16 cellular contexts compared by ENCODE assay signal in the genomic region with DNA sequence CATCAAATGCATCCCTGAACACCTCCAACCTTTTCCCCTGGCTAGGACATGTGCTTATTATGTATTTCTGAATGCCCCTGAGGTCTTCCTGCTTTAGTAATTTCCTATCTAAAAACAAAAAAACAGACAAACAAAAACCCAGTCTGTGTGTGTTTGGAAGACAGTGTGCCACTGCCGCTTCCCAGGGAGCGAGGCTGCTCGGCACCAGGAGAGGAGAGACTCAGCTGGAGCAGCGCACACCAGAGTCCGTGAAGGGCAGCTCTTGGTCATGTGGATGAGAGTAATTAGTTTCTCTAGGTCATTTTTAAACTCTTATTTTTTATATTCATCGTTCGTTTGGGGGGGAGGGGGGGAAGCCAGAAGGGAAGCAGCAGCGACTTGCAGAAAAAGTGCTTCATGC. TPM values are rescaled to one million over a fixed set of nuclear protein-coding genes. Genes with fewer than 3 reads are reported as not detected.
A peak's percentile ranks its signal among the peaks of the same experiment; 100 is the strongest.
DNase-seq lines count a peak whose midpoint lies in the region; ATAC-seq and TF ChIP-seq lines count a peak whose summit lies in the region.
"Had no signal": no experiment of that assay in that cellular context is flagged by ENCODE, and none has a peak within 500 bp of the region (broad histone marks: within the 10 kb centered on the region; RNA-seq: fewer than 3 reads in every experiment).

No MANE protein-coding gene starts in this region.

- H3K4me3 Mint-ChIP-seq in osteocyte (ENCODE audit: unreplicated experiment) (no peak overlapping the region), Caco-2 (ENCODE audit: unreplicated experiment) (no peak overlapping the region)
- H3K4me3 Mint-ChIP-seq: H9 had no signal

- no peaks in the 10 kb centered on the region for H3K9me3 Mint-ChIP-seq in osteocyte (ENCODE audit: unreplicated experiment)
- H3K9me3 Mint-ChIP-seq in Caco-2 (ENCODE audit: unreplicated experiment), result no peaks in the 10 kb centered on the region
- H3K9me3 Mint-ChIP-seq: H9 had no signal

- intact Hi-C loops in Caco-2 (cut with micrococcal nuclease; ENCODE audit: unreplicated experiment), result loop anchor here (5.0 kb wide), 1 partner anchor 454 kb away; the partner anchor contains the start of gene NPEPL1

- H3K4me3 ChIP-seq in endocrine pancreas (ENCODE audit: control insufficient read depth, insufficient read depth, low read length) (peak overlapping the region; percentile 44), Caco-2 (ENCODE audit: low read depth, low read length) (no peak overlapping the region)
- H3K4me3 ChIP-seq: BLaER1 treated with 17β-estradiol and CSF1 and Interleukin-3, amounts not matched to agents 10 nM and 100 nM; K562 had no signal

- H3K36me3 ChIP-seq in endocrine pancreas (ENCODE audit: control insufficient read depth, insufficient read depth, low read length), result no peaks in the 10 kb centered on the region
- H3K36me3 ChIP-seq in Caco-2 (ENCODE audit: control insufficient read depth, insufficient read depth, low read length), result no peaks in the 10 kb centered on the region

- no peak overlapping the region for H3K9ac ChIP-seq in endocrine pancreas (ENCODE audit: control insufficient read depth, insufficient read depth, low read length)

- H3K27me3 ChIP-seq in endocrine pancreas (ENCODE audit: control insufficient read depth, insufficient read depth, low read length) (no peaks in the 10 kb centered on the region), Caco-2 (replicated peaks; ENCODE audit: control insufficient read depth, insufficient read depth, low read length) (peaks cover 5% of the 10 kb centered on the region; the same call in 1 of the 2 replicates)

- BruUV-seq in Caco-2 (replicated peaks; lab: Mats Ljungman, UMichigan), result no TSS peak

- H3K4me1 Mint-ChIP-seq in osteocyte (ENCODE audit: unreplicated experiment), result peaks cover 20% of the 10 kb centered on the region
- H3K4me1 Mint-ChIP-seq in Caco-2 (ENCODE audit: low read depth, unreplicated experiment), result peaks cover 5% of the 10 kb centered on the region

- H3K4me1 ChIP-seq in endocrine pancreas (ENCODE audit: control insufficient read depth, insufficient read depth, low read length) (no peaks in the 10 kb centered on the region), Caco-2 (no peaks in the 10 kb centered on the region)

- peaks cover 10% of the 10 kb centered on the region for H3K27me3 Mint-ChIP-seq in osteocyte (ENCODE audit: unreplicated experiment)
- H3K27me3 Mint-ChIP-seq in Caco-2 (ENCODE audit: insufficient read depth, unreplicated experiment), result peaks cover 28% of the 10 kb centered on the region

- ATAC-seq in SK-N-SH treated with all-trans-retinoic acid at 6 μM for 48 hours, result peak; percentile 36
- no peak for ATAC-seq in GM18520 (IDR thresholded peaks at IDR 0.05; ENCODE audit: unreplicated experiment)
- ATAC-seq: K562, Panc1 had no signal

- DNase-seq in NCI-H2171 treated with DMSO at 0.1 percent for 48 hours (lab: John Stamatoyannopoulos, UW) (peak; percentile 46), NCI-H2171 (lab: John Stamatoyannopoulos, UW) (no peak), osteocyte (ENCODE audit: extremely low spot score, unreplicated experiment) (peak; percentile 66), Caco-2 (no peak), iPS-NIHi7 (ENCODE audit: extremely low spot score) (no peak)
- DNase-seq: DMS 273 treated with DMSO at 0.1 percent for 48 hours, H9, NCI-H1436 treated with DMSO at 0.1 percent for 48 hours, NCI-H2081 treated with DMSO at 0.1 percent for 48 hours, Right ventricle myocardium superior had no signal

- POLR2A ChIA-PET in Caco-2 (lab: Charles Lee), result no interaction called here

- H3K9me3 ChIP-seq in endocrine pancreas (ENCODE audit: control insufficient read depth, low read length) (no peaks in the 10 kb centered on the region), Caco-2 (no peaks in the 10 kb centered on the region)
- H3K9me3 ChIP-seq: BLaER1 treated with 17β-estradiol and CSF1 and Interleukin-3, amounts not matched to agents 10 nM and 100 nM had no signal

- H3K36me3 Mint-ChIP-seq in osteocyte (ENCODE audit: unreplicated experiment) (peaks cover 8% of the 10 kb centered on the region), Caco-2 (ENCODE audit: insufficient read depth, unreplicated experiment) (no peaks in the 10 kb centered on the region)

- CTCF ChIA-PET in Caco-2 (lab: Charles Lee), result interaction anchor here (0.6 to 1.8 kb wide), 6 partner anchors 151 to 659 kb away, joined by 3 to 21 read pairs (median 4); partner anchors contain the start of genes STX16 and VAPB

- TF ChIP-seq CTCF in osteocyte (IDR thresholded peaks at IDR 0.05) (no peak), Caco-2 (IDR thresholded peaks at IDR 0.05; ENCODE audit: insufficient read depth in 1 of 2, low read depth in 1 of 2, low read length in 1 of 2, severe bottlenecking in 1 of 2, unreplicated experiment in 1 of 2) (no peak)

- no peak overlapping the region for H3K27ac Mint-ChIP-seq in osteocyte (ENCODE audit: unreplicated experiment)
- H3K27ac Mint-ChIP-seq in Caco-2 (ENCODE audit: unreplicated experiment), result no peak overlapping the region
- H3K27ac Mint-ChIP-seq: H9 had no signal

TF ChIP-seq in SK-N-SH treated with all-trans-retinoic acid at 6 μM for 48 hours, 23 proteins besides CTCF, POLR2A, EP300 and RAD21:
- TF ChIP-seq, protein P1, sequence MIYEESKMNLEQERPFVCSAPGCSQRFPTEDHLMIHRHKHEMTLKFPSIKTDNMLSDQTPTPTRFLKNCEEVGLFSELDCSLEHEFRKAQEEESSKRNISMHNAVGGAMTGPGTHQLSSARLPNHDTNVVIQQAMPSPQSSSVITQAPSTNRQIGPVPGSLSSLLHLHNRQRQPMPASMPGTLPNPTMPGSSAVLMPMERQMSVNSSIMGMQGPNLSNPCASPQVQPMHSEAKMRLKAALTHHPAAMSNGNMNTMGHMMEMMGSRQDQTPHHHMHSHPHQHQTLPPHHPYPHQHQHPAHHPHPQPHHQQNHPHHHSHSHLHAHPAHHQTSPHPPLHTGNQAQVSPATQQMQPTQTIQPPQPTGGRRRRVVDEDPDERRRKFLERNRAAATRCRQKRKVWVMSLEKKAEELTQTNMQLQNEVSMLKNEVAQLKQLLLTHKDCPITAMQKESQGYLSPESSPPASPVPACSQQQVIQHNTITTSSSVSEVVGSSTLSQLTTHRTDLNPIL (CRISPR knock-in tag; IDR thresholded peaks at IDR 0.05; ENCODE audit: low read depth), result no peak
- TF ChIP-seq TCF4 (CRISPR knock-in tag; IDR thresholded peaks at IDR 0.05; ENCODE audit: borderline replicate concordance) (no peak), ZNF565 (CRISPR knock-in tag; conservative IDR thresholded peaks at IDR 0.05; ENCODE audit: low read depth) (no peak), OSR1 (CRISPR knock-in tag; IDR thresholded peaks at IDR 0.05) (no peak), ZNF8 (CRISPR knock-in tag; IDR thresholded peaks at IDR 0.05) (no peak), ZFP30 (CRISPR knock-in tag; IDR thresholded peaks at IDR 0.05) (no peak), ZC3H10 (CRISPR knock-in tag; IDR thresholded peaks at IDR 0.05) (no peak), TOX (CRISPR knock-in tag; IDR thresholded peaks at IDR 0.05; ENCODE audit: borderline replicate concordance) (no peak), SNAI2 (CRISPR knock-in tag; IDR thresholded peaks at IDR 0.05) (no peak), ISL1 (CRISPR knock-in tag; IDR thresholded peaks at IDR 0.05) (no peak), RARB (CRISPR knock-in tag; IDR thresholded peaks at IDR 0.05) (no peak), PPARA (CRISPR knock-in tag; IDR thresholded peaks at IDR 0.05; ENCODE audit: borderline replicate concordance) (no peak), POU6F1 (CRISPR knock-in tag; IDR thresholded peaks at IDR 0.05; ENCODE audit: borderline replicate concordance, low read depth) (no peak)

RNA-seq across cellular contexts. Expression of gene ANKRD60, which starts 10.0 kb away (rescaled TPM):
- total RNA-seq in osteocyte, result not detected in 2 replicates
- not detected in 2 replicates for total RNA-seq in Caco-2 (2022)
- total RNA-seq: H9, K562, Right ventricle myocardium superior had no signal

Comparison
In these comparisons a context has a peak if more than half of its experiments do, and no peak if none do; other contexts are left out.
1. DNase-seq: peak in NCI-H2171 treated with DMSO at 0.1 percent for 48 hours (single experiment) and osteocyte (single experiment); none in NCI-H2171 (single experiment), Caco-2 (0 of 2) and iPS-NIHi7 (single experiment).